ENCODE assay signal across 25 cellular contexts in genomic region chr2:75833386-75833785, GRCh38.
DNase-seq lines count a peak whose midpoint lies in the region; ATAC-seq, FAIRE-seq and TF ChIP-seq lines count a peak whose summit lies in the region.
"Had no signal": no experiment of that assay in that cellular context is flagged by ENCODE, and none has a peak within 500 bp of the region (broad histone marks: within the 10 kb centered on the region; RNA-seq: fewer than 3 reads in every experiment).

No MANE protein-coding gene starts in this region.

- no peaks in the 10 kb centered on the region for H3K9me3 ChIP-seq in SK-N-MC (ENCODE audit: low read depth, low read length)
- H3K9me3 ChIP-seq: BLaER1 treated with 17β-estradiol and CSF1 and Interleukin-3, amounts not matched to agents 10 nM and 100 nM had no signal

- FAIRE-seq in bronchial epithelial cell (lab: Jason Lieb, UNC) = no peak
- FAIRE-seq: GM12878, HepG2 had no signal

- DNase-seq in A172 (ENCODE audit: low spot score) = peak; percentile 26
- DNase-seq in SK-N-MC (ENCODE audit: low read depth, low spot score) = peak; percentile 39
- DNase-seq in bronchial epithelial cell (ENCODE audit: low read depth) = peak; percentile 64
- peak; percentile 19 for DNase-seq in kidney epithelial cell (ENCODE audit: low read depth)
- no peak for DNase-seq in AML-193 (lab: John Stamatoyannopoulos, UW)
- DNase-seq in omental fat pad (ENCODE audit: low spot score) = no peak
- no peak for DNase-seq in glomerular visceral epithelial cell (ENCODE audit: extremely low spot score)
- DNase-seq: 8988T; CD4-positive, alpha-beta T cell; EL; GDM1; GOT3; HCEC 1CT; Karpas-422; NCI-H1105 treated with DMSO at 0.1 percent for 48 hours; NCI-H2081; NCI-H2227 treated with DMSO at 0.1 percent for 48 hours; NCI-H69; SHP77 had no signal

- H3K36me3 ChIP-seq in SK-N-MC (ENCODE audit: insufficient read depth, low read length) (no peaks in the 10 kb centered on the region), bronchial epithelial cell (ENCODE audit: control insufficient read depth, insufficient read depth, low read length) (no peaks in the 10 kb centered on the region), kidney epithelial cell (ENCODE audit: control insufficient read depth, insufficient read depth, low read length) (no peaks in the 10 kb centered on the region)
- H3K36me3 ChIP-seq: BLaER1 treated with 17β-estradiol and CSF1 and Interleukin-3, amounts not matched to agents 10 nM and 100 nM had no signal

- H3K4me3 ChIP-seq in SK-N-MC (no peak overlapping the region; the same call in 1 of the 2 replicates), bronchial epithelial cell (ENCODE audit: low read depth, low read length) (no peak overlapping the region), kidney epithelial cell (ENCODE audit: low read depth, low read length) (no peak overlapping the region)
- H3K4me3 ChIP-seq: BLaER1 treated with 17β-estradiol and CSF1 and Interleukin-3, amounts not matched to agents 10 nM and 100 nM; GM12878 had no signal

- H3K9ac ChIP-seq in SK-N-MC (ENCODE audit: insufficient read length) = no peak overlapping the region
- H3K9ac ChIP-seq: BLaER1 treated with 17β-estradiol and CSF1 and Interleukin-3, amounts not matched to agents 10 nM and 100 nM had no signal

- ATAC-seq in HG02678 (IDR thresholded peaks at IDR 0.05; ENCODE audit: unreplicated experiment) (no peak), omental fat pad (ENCODE audit: low FRiP score) (no peak)
- ATAC-seq: GM12878, HepG2, Panc1 had no signal

- no peaks in the 10 kb centered on the region for H3K27me3 ChIP-seq in bronchial epithelial cell (ENCODE audit: control insufficient read depth, insufficient read depth, low read length)
- no peaks in the 10 kb centered on the region for H3K27me3 ChIP-seq in kidney epithelial cell (ENCODE audit: control insufficient read depth, insufficient read depth, low read length)
- H3K27me3 ChIP-seq: BLaER1 treated with 17β-estradiol and CSF1 and Interleukin-3, amounts not matched to agents 10 nM and 100 nM had no signal

- no peak for TF ChIP-seq CTCF in bronchial epithelial cell (IDR thresholded peaks at IDR 0.05; ENCODE audit: insufficient read depth, low read length, severe bottlenecking)
- TF ChIP-seq CTCF in kidney epithelial cell (IDR thresholded peaks at IDR 0.05; ENCODE audit: insufficient read depth, low read length, poor library complexity, severe bottlenecking) = no peak
- no peak for TF ChIP-seq CTCF in omental fat pad (IDR thresholded peaks at IDR 0.05)

- peak overlapping the region; percentile 48 for H3K27ac ChIP-seq in SK-N-MC
- H3K27ac ChIP-seq: BLaER1 treated with 17β-estradiol and CSF1 and Interleukin-3, amounts not matched to agents 10 nM and 100 nM; RWPE1 had no signal

Comparison
In these comparisons a context has a peak if more than half of its experiments do, and no peak if none do; other contexts are left out.
1. DNase-seq: peak in A172 (single experiment), SK-N-MC (single experiment), bronchial epithelial cell (single experiment) and kidney epithelial cell (single experiment); none in AML-193 (0 of 2), omental fat pad (single experiment) and glomerular visceral epithelial cell (single experiment).